ENCODE assay signal across 15 cellular contexts in the genomic region with DNA sequence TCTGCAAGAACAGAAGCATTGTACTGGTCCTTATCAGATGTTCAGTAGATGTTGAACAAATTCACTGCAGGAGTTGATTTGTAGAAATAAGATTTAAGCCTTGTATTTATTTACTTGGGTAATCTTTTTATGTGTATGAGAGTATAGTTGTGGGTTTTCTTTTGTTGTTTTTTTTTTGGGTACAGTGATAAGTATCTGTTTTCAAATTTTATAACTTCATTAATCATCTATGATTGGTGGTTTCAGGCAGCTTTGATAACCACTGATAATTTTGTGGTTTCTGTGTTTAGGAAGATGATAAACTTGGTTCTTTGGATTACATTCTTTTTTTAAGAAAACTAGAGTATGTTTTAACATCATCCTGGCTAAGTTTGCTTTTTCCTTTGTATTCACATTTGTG. TPM values are rescaled to one million over a fixed set of nuclear protein-coding genes. Genes with fewer than 3 reads are reported as not detected.
DNase-seq lines count a peak whose midpoint lies in the region; ATAC-seq, FAIRE-seq and TF ChIP-seq lines count a peak whose summit lies in the region.
"Had no signal": no experiment of that assay in that cellular context is flagged by ENCODE, and none has a peak within 500 bp of the region (broad histone marks: within the 10 kb centered on the region; RNA-seq: fewer than 3 reads in every experiment).

No MANE protein-coding gene starts in this region.

- H3K36me3 ChIP-seq in PC-9 (ENCODE audit: low read depth) (no peaks in the 10 kb centered on the region), endodermal cell (ENCODE audit: control insufficient read depth, insufficient read depth, low read length) (peaks cover 7% of the 10 kb centered on the region), parathyroid adenoma (ENCODE audit: control insufficient read depth, insufficient read depth, low read length) (no peaks in the 10 kb centered on the region)
- H3K36me3 ChIP-seq: left ventricle myocardium inferior had no signal

- H3K4me3 ChIP-seq in PC-9 (peak overlapping the region; percentile 97; the same call in 1 of the 2 replicates), endodermal cell (ENCODE audit: low read length) (peak overlapping the region; percentile 93), parathyroid adenoma (ENCODE audit: low read depth, low read length) (no peak overlapping the region)
- H3K4me3 ChIP-seq: left ventricle myocardium inferior, psoas muscle had no signal

- H3K27ac ChIP-seq in PC-9 = peak overlapping the region; percentile 81
- no peak overlapping the region for H3K27ac ChIP-seq in endodermal cell (ENCODE audit: low read depth, low read length)
- no peak overlapping the region for H3K27ac ChIP-seq in parathyroid adenoma
- H3K27ac ChIP-seq: left ventricle myocardium inferior, psoas muscle had no signal

- peak; percentile 69 for FAIRE-seq in GM19239 (lab: Jason Lieb, UNC)

- H3K4me1 Mint-ChIP-seq in endodermal cell = peaks cover 52% of the 10 kb centered on the region

- H3K27me3 ChIP-seq in PC-9 (ENCODE audit: insufficient read depth, low read depth) (no peaks in the 10 kb centered on the region), endodermal cell (ENCODE audit: control insufficient read depth, insufficient read depth, low read length, poor library complexity, severe bottlenecking) (no peaks in the 10 kb centered on the region), parathyroid adenoma (ENCODE audit: control insufficient read depth, insufficient read depth, low read length) (no peaks in the 10 kb centered on the region)

- ATAC-seq in HG03342 (IDR thresholded peaks at IDR 0.05; ENCODE audit: unreplicated experiment) = no peak
- ATAC-seq: psoas muscle; stimulated activated naive CD8-positive, alpha-beta T cell treated with anti-CD3 and anti-CD28 coated beads, Interleukin-15, Interleukin-2, amounts not matched to agents 100 U/mL and 50 U/mL, for 24 hours had no signal

- H3K36me3 Mint-ChIP-seq in endodermal cell (ENCODE audit: low read depth) = peaks cover 3% of the 10 kb centered on the region

- no peak overlapping the region for H3K9ac ChIP-seq in endodermal cell (ENCODE audit: extremely low read depth, low read length, poor library complexity, severe bottlenecking)
- no peak overlapping the region for H3K9ac ChIP-seq in parathyroid adenoma

- no peak for TF ChIP-seq CTCF in PC-9 (conservative IDR thresholded peaks at IDR 0.05)
- no peak for TF ChIP-seq CTCF in endodermal cell (conservative IDR thresholded peaks at IDR 0.05)
- no peak for TF ChIP-seq CTCF in parathyroid adenoma (IDR thresholded peaks at IDR 0.05)

- BruUV-seq in PC-9 (replicated peaks; lab: Mats Ljungman, UMichigan) = no TSS peak

- no peaks in the 10 kb centered on the region for H3K27me3 Mint-ChIP-seq in endodermal cell (ENCODE audit: insufficient read depth)

- H3K4me1 ChIP-seq in PC-9 (replicated peaks; ENCODE audit: insufficient read depth) (peaks cover 52% of the 10 kb centered on the region), endodermal cell (ENCODE audit: control insufficient read depth, insufficient read depth, low read length) (peaks cover 16% of the 10 kb centered on the region), parathyroid adenoma (peaks cover 6% of the 10 kb centered on the region)

- H2AFZ ChIP-seq in PC-9 (no peak overlapping the region), parathyroid adenoma (no peak overlapping the region)

- peaks cover 25% of the 10 kb centered on the region for H4K20me1 ChIP-seq in PC-9 (ENCODE audit: insufficient read depth)

- H3K79me2 ChIP-seq in PC-9 (ENCODE audit: low read depth) (peaks cover 71% of the 10 kb centered on the region), parathyroid adenoma (peaks cover 19% of the 10 kb centered on the region)

- H3K27ac Mint-ChIP-seq in endodermal cell = no peak overlapping the region

- no peaks in the 10 kb centered on the region for H3K9me3 ChIP-seq in PC-9 (ENCODE audit: insufficient read depth, low read depth)
- H3K9me3 ChIP-seq in endodermal cell (ENCODE audit: control insufficient read depth, low read length) = no peaks in the 10 kb centered on the region
- no peaks in the 10 kb centered on the region for H3K9me3 ChIP-seq in parathyroid adenoma (ENCODE audit: control insufficient read depth, low read length)
- H3K9me3 ChIP-seq: left ventricle myocardium inferior, psoas muscle had no signal

- H3F3A ChIP-seq in PC-9 (ENCODE audit: insufficient read depth, low read depth) = peaks cover 28% of the 10 kb centered on the region; the same call in 1 of the 2 replicates

- intact Hi-C loops in PC-9 (cut with micrococcal nuclease; ENCODE audit: unreplicated experiment) = loop anchor here (1.0 to 10.0 kb wide), 4 partner anchors 21 to 75 kb away; no protein-coding TSS in a partner anchor

- CTCF ChIA-PET in PC-9 (lab: Charles Lee) = no interaction called here

- POLR2A ChIA-PET in PC-9 (lab: Charles Lee; ENCODE audit: unreplicated experiment) = no interaction called here

- H3K4me2 ChIP-seq in PC-9 (peak overlapping the region; percentile 82), parathyroid adenoma (ENCODE audit: low read length) (peak overlapping the region; percentile 23)

- H3K9me2 ChIP-seq in PC-9 (ENCODE audit: insufficient read depth) = no peaks in the 10 kb centered on the region

- H3K4me3 Mint-ChIP-seq in endodermal cell = peak overlapping the region; percentile 95

- H3K9me3 Mint-ChIP-seq in endodermal cell = no peaks in the 10 kb centered on the region

- DNase-seq in GM19239 (ENCODE audit: insufficient read length, low spot score) = no peak
- no peak for DNase-seq in PC-9
- no peak for DNase-seq in endodermal cell
- DNase-seq in activated CD4-positive, alpha-beta T cell treated with anti-CD3 and anti-CD28 coated beads, Interleukin-2, amount 50 U/mL, for 48 hours = no peak
- no peak for DNase-seq in NCI-H2029 (lab: John Stamatoyannopoulos, UW)
- no peak for DNase-seq in NCI-H2107 (lab: John Stamatoyannopoulos, UW)
- DNase-seq: activated effector memory CD4-positive, alpha-beta T cell treated with anti-CD3 and anti-CD28 coated beads, Interleukin-2, amount 50 U/mL, for 16 hours; Kasumi-1; left ventricle myocardium inferior; NCI-H146; NCI-H446 treated with DMSO at 0.1 percent for 48 hours; psoas muscle; stimulated activated naive CD8-positive, alpha-beta T cell treated with anti-CD3 and anti-CD28 coated beads, Interleukin-15, Interleukin-2, amounts not matched to agents 100 U/mL and 50 U/mL, for 24 hours had no signal

RNA-seq across cellular contexts. Expression of a gene that starts 2.8 kb away (rescaled TPM):
- total RNA-seq in PC-9 (2021) (101 and 108 TPM in 2 replicates), endodermal cell (100 to 1,000 TPM; 214 to 239 TPM)
- 167 TPM for polyA plus RNA-seq in endodermal cell (2013, experiment 1 of 2)
- 150 TPM for polyA plus RNA-seq in endodermal cell (2013, experiment 2 of 2)
